9 cellular contexts compared by ENCODE assay signal in genomic region chr6:11207199-11207968, GRCh38. TPM values are rescaled to one million over a fixed set of nuclear protein-coding genes. Genes with fewer than 3 reads are reported as not detected.
DNase-seq lines count a peak whose midpoint lies in the region; ATAC-seq lines count a peak whose summit lies in the region.
"Had no signal": no experiment of that assay in that cellular context is flagged by ENCODE, and none has a peak within 500 bp of the region (broad histone marks: within the 10 kb centered on the region; RNA-seq: fewer than 3 reads in every experiment).

No MANE protein-coding gene starts in this region.

- CTCF ChIA-PET in activated CD8-positive, alpha-beta memory T cell treated with anti-CD3 and anti-CD28 coated beads, Interleukin-2, amount 10 ng/mL, durations not matched to agents 7 days and 5 days (lab: Charles Lee) = interaction anchor here (0.9 to 1.3 kb wide), 3 partner anchors 10 to 64 kb away, joined by 3 to 4 read pairs (median 3); partner anchors contain the start of gene NEDD9

- no peak for ATAC-seq in activated CD8-positive, alpha-beta memory T cell treated with anti-CD3 and anti-CD28 coated beads, Interleukin-2, amount 10 ng/mL, durations not matched to agents 7 days and 5 days
- ATAC-seq in stimulated activated naive B cell treated with anti-CD40 and anti-IgM and Interleukin-4, amounts not matched to agents 10 μg/mL and 1 μg/mL and 100 μg/mL, for 72 hours (replicated peaks) = peak; percentile 82 to 83

- H3K4me1 ChIP-seq in Karpas-422 (ENCODE audit: low read length) = no peaks in the 10 kb centered on the region

- DNase-seq in activated CD8-positive, alpha-beta memory T cell treated with anti-CD3 and anti-CD28 coated beads, Interleukin-2, amount 10 ng/mL, durations not matched to agents 7 days and 5 days = no peak
- DNase-seq in activated CD8-positive, alpha-beta memory T cell treated with anti-CD3 and anti-CD28 coated beads, Interleukin-2, amount 50 U/mL, for 4 hours = no peak
- peak; percentile 95 for DNase-seq in amniotic epithelial cell (ENCODE audit: low read depth)
- peak; percentile 100 for DNase-seq in iris pigment epithelial cell (ENCODE audit: low read depth)
- DNase-seq in stimulated activated naive B cell treated with anti-CD40 and anti-IgM and Interleukin-4, amounts not matched to agents 10 μg/mL and 1 μg/mL and 100 μg/mL, for 72 hours = no peak
- DNase-seq in Karpas-422 = no peak
- no peak for DNase-seq in NCI-H2171 (lab: John Stamatoyannopoulos, UW)
- DNase-seq in stimulated activated CD4-positive, alpha-beta T cell treated with anti-CD3 and anti-CD28 coated beads, Interleukin-15, amount 100 ng/mL, for 24 hours = no peak
- DNase-seq: DND-41 had no signal

- H3K4me1 Mint-ChIP-seq in activated CD8-positive, alpha-beta memory T cell treated with anti-CD3 and anti-CD28 coated beads, Interleukin-2, amount 10 ng/mL, durations not matched to agents 7 days and 5 days = peaks cover 73% of the 10 kb centered on the region
- H3K4me1 Mint-ChIP-seq in stimulated activated naive B cell treated with anti-CD40 and anti-IgM and Interleukin-4, amounts not matched to agents 10 μg/mL and 1 μg/mL and 100 μg/mL, for 72 hours = peaks cover 13 to 22% of the 10 kb centered on the region in 2 donors

- no peaks in the 10 kb centered on the region for H3K9me3 Mint-ChIP-seq in activated CD8-positive, alpha-beta memory T cell treated with anti-CD3 and anti-CD28 coated beads, Interleukin-2, amount 10 ng/mL, durations not matched to agents 7 days and 5 days (ENCODE audit: low read depth)
- H3K9me3 Mint-ChIP-seq in stimulated activated naive B cell treated with anti-CD40 and anti-IgM and Interleukin-4, amounts not matched to agents 10 μg/mL and 1 μg/mL and 100 μg/mL, for 72 hours = no peaks in the 10 kb centered on the region

- H3K27ac Mint-ChIP-seq in activated CD8-positive, alpha-beta memory T cell treated with anti-CD3 and anti-CD28 coated beads, Interleukin-2, amount 10 ng/mL, durations not matched to agents 7 days and 5 days = peak overlapping the region; percentile 44
- no peak overlapping the region for H3K27ac Mint-ChIP-seq in stimulated activated naive B cell treated with anti-CD40 and anti-IgM and Interleukin-4, amounts not matched to agents 10 μg/mL and 1 μg/mL and 100 μg/mL, for 72 hours

- H3K27me3 ChIP-seq in Karpas-422 (ENCODE audit: low read length) = no peaks in the 10 kb centered on the region

- no peaks in the 10 kb centered on the region for H3K79me2 ChIP-seq in Karpas-422 (ENCODE audit: low read length)

- no peaks in the 10 kb centered on the region for H3K27me3 Mint-ChIP-seq in activated CD8-positive, alpha-beta memory T cell treated with anti-CD3 and anti-CD28 coated beads, Interleukin-2, amount 10 ng/mL, durations not matched to agents 7 days and 5 days
- no peaks in the 10 kb centered on the region for H3K27me3 Mint-ChIP-seq in stimulated activated naive B cell treated with anti-CD40 and anti-IgM and Interleukin-4, amounts not matched to agents 10 μg/mL and 1 μg/mL and 100 μg/mL, for 72 hours

- H3K4me3 ChIP-seq in Karpas-422 (ENCODE audit: low read length) = no peak overlapping the region

- no peak overlapping the region for H3K4me3 Mint-ChIP-seq in activated CD8-positive, alpha-beta memory T cell treated with anti-CD3 and anti-CD28 coated beads, Interleukin-2, amount 10 ng/mL, durations not matched to agents 7 days and 5 days
- peak overlapping the region in 1 of 2 donors; percentile 19 for H3K4me3 Mint-ChIP-seq in stimulated activated naive B cell treated with anti-CD40 and anti-IgM and Interleukin-4, amounts not matched to agents 10 μg/mL and 1 μg/mL and 100 μg/mL, for 72 hours

- no peaks in the 10 kb centered on the region for H3K9me2 ChIP-seq in Karpas-422 (replicated peaks; ENCODE audit: insufficient read depth, low read length)

- H4K20me1 ChIP-seq in Karpas-422 (ENCODE audit: insufficient read depth, low read depth, low read length) = no peaks in the 10 kb centered on the region

- H3K9me3 ChIP-seq in Karpas-422 (ENCODE audit: low read length) = no peaks in the 10 kb centered on the region

- no peak overlapping the region for H2AFZ ChIP-seq in Karpas-422 (ENCODE audit: low read length)

- no peaks in the 10 kb centered on the region for H3K36me3 ChIP-seq in Karpas-422 (ENCODE audit: insufficient read depth, low read length)

- H3K36me3 Mint-ChIP-seq in activated CD8-positive, alpha-beta memory T cell treated with anti-CD3 and anti-CD28 coated beads, Interleukin-2, amount 10 ng/mL, durations not matched to agents 7 days and 5 days = peaks cover 83% of the 10 kb centered on the region
- peaks cover 20 to 37% of the 10 kb centered on the region in 2 donors for H3K36me3 Mint-ChIP-seq in stimulated activated naive B cell treated with anti-CD40 and anti-IgM and Interleukin-4, amounts not matched to agents 10 μg/mL and 1 μg/mL and 100 μg/mL, for 72 hours

- H3K9ac ChIP-seq in Karpas-422 (ENCODE audit: low read length) = no peak overlapping the region

- H3K27ac ChIP-seq in Karpas-422 (ENCODE audit: low read length) = no peak overlapping the region

- H3K4me2 ChIP-seq in Karpas-422 (ENCODE audit: low read depth, low read length, poor library complexity, severe bottlenecking) = no peak overlapping the region

RNA-seq across cellular contexts. Expression of gene NEDD9, which starts 25.1 kb away (rescaled TPM):
- 100 to 1,000 TPM in 1 of 2 experiments, 10 to 100 TPM in 1; 84.5 to 114 TPM for total RNA-seq in activated CD8-positive, alpha-beta memory T cell treated with anti-CD3 and anti-CD28 coated beads, Interleukin-2, amount 10 ng/mL, durations not matched to agents 7 days and 5 days
- total RNA-seq in Karpas-422 (2014; rRNA removed; shearing (Covaris generic); ENCODE audit: low replicate concordance) = 3.8 and 8.0 TPM in 2 replicates

Comparison
In these comparisons a context has a peak if more than half of its experiments do, and no peak if none do; other contexts are left out.
1. DNase-seq: peak in amniotic epithelial cell (single experiment) and iris pigment epithelial cell (single experiment); none in activated CD8-positive, alpha-beta memory T cell treated with anti-CD3 and anti-CD28 coated beads, Interleukin-2, amount 10 ng/mL, durations not matched to agents 7 days and 5 days (single experiment), activated CD8-positive, alpha-beta memory T cell treated with anti-CD3 and anti-CD28 coated beads, Interleukin-2, amount 50 U/mL, for 4 hours (single experiment), stimulated activated naive B cell treated with anti-CD40 and anti-IgM and Interleukin-4, amounts not matched to agents 10 μg/mL and 1 μg/mL and 100 μg/mL, for 72 hours (single experiment), Karpas-422 (single experiment), NCI-H2171 (single experiment) and stimulated activated CD4-positive, alpha-beta T cell treated with anti-CD3 and anti-CD28 coated beads, Interleukin-15, amount 100 ng/mL, for 24 hours (single experiment).